8 cellular contexts compared by ENCODE assay signal in the genomic region with DNA sequence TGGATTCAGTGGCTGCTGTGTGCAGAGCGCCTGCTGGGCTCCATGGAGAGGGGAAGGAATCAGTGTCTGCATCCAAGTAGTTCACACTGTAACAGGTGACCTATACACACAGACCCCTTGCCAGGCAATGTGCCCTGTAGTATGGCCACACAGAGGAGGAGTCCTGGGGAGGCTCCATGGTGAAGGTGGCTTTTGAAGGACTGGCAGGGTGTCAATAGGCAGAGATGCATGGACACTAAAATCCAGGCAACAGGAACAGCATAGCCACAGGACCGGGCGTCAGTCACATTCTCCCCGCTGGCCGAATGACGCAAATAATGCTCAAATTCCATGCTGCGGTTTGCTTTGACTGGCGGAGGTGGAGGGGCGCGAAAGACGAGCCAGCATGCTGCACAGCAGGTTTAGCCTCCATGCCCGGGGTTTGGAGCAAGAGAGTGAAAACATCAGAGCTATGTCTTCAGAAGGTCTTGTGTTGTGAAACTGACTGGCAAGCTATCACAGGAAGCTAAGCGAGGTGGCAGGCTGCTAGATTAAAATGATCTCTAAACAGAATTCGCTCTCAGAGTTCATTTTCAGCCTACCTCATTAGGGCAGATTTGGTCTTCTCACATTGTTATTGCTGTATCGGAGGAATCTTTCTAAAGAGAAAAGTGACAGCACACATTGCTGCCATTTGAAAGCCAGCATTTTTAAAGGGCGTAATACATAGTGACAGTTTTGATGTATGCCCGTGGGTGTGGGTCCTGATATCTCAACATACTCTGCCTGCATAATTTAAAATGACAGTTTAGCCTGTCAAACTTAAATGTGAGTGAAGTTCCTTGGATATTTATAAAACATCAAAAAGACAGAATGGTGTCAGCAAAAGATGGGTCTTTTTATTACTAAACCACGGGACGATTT. TPM values are rescaled to one million over a fixed set of nuclear protein-coding genes. Genes with fewer than 3 reads are reported as not detected.
A peak's percentile ranks its signal among the peaks of the same experiment; 100 is the strongest.
DNase-seq lines count a peak whose midpoint lies in the region; ATAC-seq, FAIRE-seq and TF ChIP-seq lines count a peak whose summit lies in the region.

No MANE protein-coding gene starts in this region.

- H3K27ac Mint-ChIP-seq in HFFc6: peak overlapping the region; percentile 100
- H3K27ac Mint-ChIP-seq in stimulated activated naive CD8-positive, alpha-beta T cell treated with anti-CD3 and anti-CD28 coated beads, Interleukin-15, Interleukin-2, amounts not matched to agents 100 ng/mL and 50 ng/mL, for 24 hours: peak overlapping the region; percentile 97

- peaks cover 8% of the 10 kb centered on the region for H3K27me3 Mint-ChIP-seq in HFFc6 (ENCODE audit: insufficient read depth)
- H3K27me3 Mint-ChIP-seq in stimulated activated naive CD8-positive, alpha-beta T cell treated with anti-CD3 and anti-CD28 coated beads, Interleukin-15, Interleukin-2, amounts not matched to agents 100 ng/mL and 50 ng/mL, for 24 hours: no peaks in the 10 kb centered on the region

- peak overlapping the region; percentile 97 for H3K27ac ChIP-seq in ACC112 (ENCODE audit: low read depth, low read length)

- H3K4me3 Mint-ChIP-seq in HFFc6: peak overlapping the region; percentile 100
- H3K4me3 Mint-ChIP-seq in stimulated activated naive CD8-positive, alpha-beta T cell treated with anti-CD3 and anti-CD28 coated beads, Interleukin-15, Interleukin-2, amounts not matched to agents 100 ng/mL and 50 ng/mL, for 24 hours: peak overlapping the region; percentile 97

- H3K9me3 Mint-ChIP-seq in HFFc6: no peaks in the 10 kb centered on the region
- H3K9me3 Mint-ChIP-seq in stimulated activated naive CD8-positive, alpha-beta T cell treated with anti-CD3 and anti-CD28 coated beads, Interleukin-15, Interleukin-2, amounts not matched to agents 100 ng/mL and 50 ng/mL, for 24 hours: no peaks in the 10 kb centered on the region

- H3K36me3 ChIP-seq in ACC112 (ENCODE audit: insufficient read depth, low read length) (no peaks in the 10 kb centered on the region), neuron (ENCODE audit: insufficient read depth, low read length) (no peaks in the 10 kb centered on the region)

- no peak for FAIRE-seq in RCC 7860 (lab: Jason Lieb, UNC)

- no peak for ATAC-seq in HG02588 (IDR thresholded peaks at IDR 0.05; ENCODE audit: unreplicated experiment)

- H3K36me3 Mint-ChIP-seq in HFFc6 (ENCODE audit: low read depth): peaks cover 7% of the 10 kb centered on the region
- H3K36me3 Mint-ChIP-seq in stimulated activated naive CD8-positive, alpha-beta T cell treated with anti-CD3 and anti-CD28 coated beads, Interleukin-15, Interleukin-2, amounts not matched to agents 100 ng/mL and 50 ng/mL, for 24 hours (ENCODE audit: low read depth): peaks cover 6% of the 10 kb centered on the region

- H3K4me1 Mint-ChIP-seq in HFFc6 (ENCODE audit: low read depth): peaks cover 39% of the 10 kb centered on the region
- H3K4me1 Mint-ChIP-seq in stimulated activated naive CD8-positive, alpha-beta T cell treated with anti-CD3 and anti-CD28 coated beads, Interleukin-15, Interleukin-2, amounts not matched to agents 100 ng/mL and 50 ng/mL, for 24 hours (ENCODE audit: low read depth): peaks cover 50% of the 10 kb centered on the region

- H3K27me3 ChIP-seq in ACC112 (ENCODE audit: insufficient read depth, low read length): no peaks in the 10 kb centered on the region
- no peaks in the 10 kb centered on the region for H3K27me3 ChIP-seq in neuron (ENCODE audit: insufficient read depth, low read length)

- H3K79me2 ChIP-seq in ACC112 (ENCODE audit: control insufficient read depth, insufficient read depth, low read length, unreplicated experiment): peaks cover 30% of the 10 kb centered on the region

- H3K4me1 ChIP-seq in ACC112 (ENCODE audit: control insufficient read depth, insufficient read depth, low read length, unreplicated experiment): peaks cover 19% of the 10 kb centered on the region
- H3K4me1 ChIP-seq in neuron (ENCODE audit: insufficient read depth, low read length): peaks cover 21% of the 10 kb centered on the region

- TF ChIP-seq CTCF in HFFc6 (IDR thresholded peaks at IDR 0.05): no peak
- no peak for TF ChIP-seq CTCF in foreskin fibroblast (IDR thresholded peaks at IDR 0.05; ENCODE audit: low read depth, low read length)

- DNase-seq in HFFc6 (peak; percentile 88), RCC 7860 (ENCODE audit: low spot score) (peak; percentile 66), activated gamma-delta T cell (lab: John Stamatoyannopoulos, UW) (peak; percentile 24), foreskin fibroblast (peak; percentile 70 to 77)

- H3K4me3 ChIP-seq in ACC112 (ENCODE audit: low read depth, low read length) (peak overlapping the region; percentile 100), foreskin fibroblast (ENCODE audit: low read depth in 1 of 2, low read length in 2 of 2) (peak overlapping the region; percentile 100), neuron (ENCODE audit: low read length) (peak overlapping the region; percentile 82)

- no peaks in the 10 kb centered on the region for H3K9me3 ChIP-seq in neuron (ENCODE audit: low read length)

- H2AFZ ChIP-seq in ACC112 (ENCODE audit: low read length, unreplicated experiment): no peak overlapping the region
- H2AFZ ChIP-seq in neuron (ENCODE audit: low read depth, low read length): peak overlapping the region; percentile 64

RNA-seq across cellular contexts. Expression of gene CHMP1B, which starts 1.1 kb away (rescaled TPM):
- 10 to 100 TPM; 30.9 to 33.7 (median 32.5) TPM for total RNA-seq in HFFc6 (2021; fragmentation: NEBNext Ultra II Directional; extraction: Animal tissue kit (Norgen Biotek cat#: 25700))

RNA-seq across cellular contexts. Expression of gene MPPE1, which starts 58.0 kb away (rescaled TPM):
- 10 to 100 TPM; 23.5 to 28.2 (median 26.0) TPM for total RNA-seq in HFFc6 (2021; fragmentation: NEBNext Ultra II Directional; extraction: Animal tissue kit (Norgen Biotek cat#: 25700))

Comparison
In these comparisons a context has a peak if more than half of its experiments do, and no peak if none do; other contexts are left out.
1. DNase-seq: peak in every context shown above with its lines; median percentile 88 in HFFc6; 74 in foreskin fibroblast; 66 in RCC 7860; 24 in activated gamma-delta T cell.